Comparison of ENCODE assay signal across 33 cellular contexts in genomic region chr14:54817506-54817905, GRCh38.
"Had no signal": no experiment of that assay in that cellular context is flagged by ENCODE, and none has a peak within 500 bp of the region (broad histone marks: within the 10 kb centered on the region; RNA-seq: fewer than 3 reads in every experiment).

No MANE protein-coding gene starts in this region.

- H3K9me3 Mint-ChIP-seq: effector memory CD8-positive, alpha-beta T cell; natural killer cell treated with Interleukin-12 subunit alpha and Interleukin-12 subunit beta and Interleukin-15 and Interleukin-18, amount 100 ng/mL, for 72 hours; neural crest cell had no signal

- H3K4me3 ChIP-seq: esophagus squamous epithelium, heart right ventricle, left ventricle myocardium inferior, lower lobe of right lung, mucosa of descending colon, ovary, psoas muscle, skin epidermis, spleen, thoracic aorta, tibial nerve, upper lobe of left lung, uterus had no signal

- H3K9me3 ChIP-seq: esophagus squamous epithelium, heart right ventricle, lower lobe of right lung, mucosa of descending colon, ovary, psoas muscle, thoracic aorta, tibial nerve, upper lobe of left lung, uterus had no signal

- ATAC-seq: effector memory CD8-positive, alpha-beta T cell; heart right ventricle; lower lobe of right lung; mucosa of descending colon; natural killer cell treated with Interleukin-12 subunit alpha and Interleukin-12 subunit beta and Interleukin-15 and Interleukin-18, amount 100 ng/mL, for 72 hours; psoas muscle; right cardiac atrium; stimulated activated memory B cell treated with anti-CD40 and anti-IgM and Interleukin-4, amounts not matched to agents 10 μg/mL and 1 μg/mL and 100 μg/mL, for 72 hours; stimulated activated naive CD8-positive, alpha-beta T cell treated with anti-CD3 and anti-CD28 coated beads, Interleukin-15, Interleukin-2, amounts not matched to agents 100 U/mL and 50 U/mL, for 24 hours had no signal

- FAIRE-seq: endometrium, islet of Langerhans had no signal

- H3K4me3 Mint-ChIP-seq: effector memory CD8-positive, alpha-beta T cell; mesothelial cell of epicardium; naive B cell; natural killer cell treated with Interleukin-12 subunit alpha and Interleukin-12 subunit beta and Interleukin-15 and Interleukin-18, amount 100 ng/mL, for 72 hours; neural crest cell; stimulated activated memory B cell treated with anti-CD40 and anti-IgM and Interleukin-4, amounts not matched to agents 10 μg/mL and 1 μg/mL and 100 μg/mL, for 72 hours had no signal

- H3K4me1 ChIP-seq: esophagus squamous epithelium, heart right ventricle, left ventricle myocardium inferior, lower lobe of right lung, psoas muscle, spleen, upper lobe of left lung, uterus had no signal

- DNase-seq: cortex of kidney; effector memory CD8-positive, alpha-beta T cell; erythroblast; esophagus squamous epithelium; foreskin melanocyte; glutamatergic neuron; heart right ventricle; hippocampal formation; kidney glomerular epithelial cell; left colon; left ventricle myocardium inferior; lower lobe of right lung; mucosa of descending colon; naive B cell; nucleus accumbens; ovary; posterior cingulate gyrus; psoas muscle; right cardiac atrium; spleen; stimulated activated CD4-positive, alpha-beta T cell treated with anti-CD3 and anti-CD28 coated beads, Interleukin-4, amount 100 ng/mL, for 4 hours; stimulated activated naive CD8-positive, alpha-beta T cell treated with anti-CD3 and anti-CD28 coated beads, Interleukin-15, Interleukin-2, amounts not matched to agents 100 U/mL and 50 U/mL, for 24 hours; upper lobe of left lung; uterus had no signal

- H3K27ac ChIP-seq: esophagus squamous epithelium, heart right ventricle, left ventricle myocardium inferior, lower lobe of right lung, ovary, psoas muscle, skin epidermis, spleen, thoracic aorta, tibial nerve, upper lobe of left lung, uterus had no signal

- H3K36me3 ChIP-seq: esophagus squamous epithelium, heart right ventricle, left ventricle myocardium inferior, lower lobe of right lung, ovary, spleen, thoracic aorta, tibial nerve, upper lobe of left lung, uterus had no signal

- H3K27ac Mint-ChIP-seq: effector memory CD8-positive, alpha-beta T cell; naive B cell; natural killer cell treated with Interleukin-12 subunit alpha and Interleukin-12 subunit beta and Interleukin-15 and Interleukin-18, amount 100 ng/mL, for 72 hours; stimulated activated memory B cell treated with anti-CD40 and anti-IgM and Interleukin-4, amounts not matched to agents 10 μg/mL and 1 μg/mL and 100 μg/mL, for 72 hours had no signal

- H3K27me3 ChIP-seq: heart right ventricle, ovary, spleen, tibial nerve, upper lobe of left lung, uterus had no signal

- H3K4me1 Mint-ChIP-seq: naive B cell; stimulated activated memory B cell treated with anti-CD40 and anti-IgM and Interleukin-4, amounts not matched to agents 10 μg/mL and 1 μg/mL and 100 μg/mL, for 72 hours had no signal
